21 cellular contexts compared by ENCODE assay signal in genomic region chr2:38484957-38485356, GRCh38.
"Had no signal": no experiment of that assay in that cellular context is flagged by ENCODE, and none has a peak within 500 bp of the region (broad histone marks: within the 10 kb centered on the region; RNA-seq: fewer than 3 reads in every experiment).

No MANE protein-coding gene starts in this region.

- DNase-seq: hippocampal formation; kidney glomerular epithelial cell; left cardiac atrium; left ventricle myocardium superior; lower lobe of right lung; mammary epithelial cell; mesenchymal stem cell; naive thymus-derived CD8-positive, alpha-beta T cell; nucleus accumbens; right lobe of liver; stimulated activated CD4-positive, alpha-beta T cell treated with anti-CD3 and anti-CD28 coated beads, Interleukin-4, amount 100 ng/mL, for 24 hours; stimulated activated naive CD4-positive, alpha-beta T cell; substantia nigra; uterus had no signal

- ATAC-seq: left lobe of liver; left ventricle myocardium superior; naive thymus-derived CD8-positive, alpha-beta T cell; stimulated activated effector memory CD8-positive, alpha-beta T cell treated with anti-CD3 and anti-CD28 coated beads, Interleukin-12 subunit alpha, Interleukin-12 subunit beta, amount 100 ng/mL, for 72 hours had no signal

- H2AFZ ChIP-seq: parathyroid adenoma had no signal

- H3K79me2 ChIP-seq: parathyroid adenoma had no signal

- H3K36me3 ChIP-seq: lower lobe of right lung, right atrium auricular region, right lobe of liver, tibial nerve, uterus had no signal

- H3K4me1 ChIP-seq: lower lobe of right lung, parathyroid adenoma, right atrium auricular region, right lobe of liver, uterus had no signal

- H3K27ac ChIP-seq: lower lobe of right lung, parathyroid adenoma, right atrium auricular region, right lobe of liver, skin epidermis, tibial nerve had no signal

- FAIRE-seq: keratinocyte had no signal

- H3K4me3 ChIP-seq: lower lobe of right lung, right atrium auricular region, right lobe of liver, skin epidermis, tibial nerve, uterus had no signal

- H3K9ac ChIP-seq: parathyroid adenoma had no signal

- H3K27me3 ChIP-seq: right atrium auricular region, right lobe of liver, tibial nerve, uterus had no signal
